In genomic region chr15:65154720-65155119, GRCh38 we compare ENCODE assay signal across 1 cellular context.
TF ChIP-seq lines count a peak whose summit lies in the region.

No MANE protein-coding gene starts in this region.

TF ChIP-seq in K562, 482 proteins besides CTCF, POLR2A, EP300 and RAD21:
- TF ChIP-seq HDGF (IDR thresholded peaks at IDR 0.05) (no peak), ZKSCAN8 (CRISPR knock-in tag; IDR thresholded peaks at IDR 0.05) (no peak), CEBPG (CRISPR knock-in tag; IDR thresholded peaks at IDR 0.05) (no peak; the same call in 1 of the 2 replicates), CEBPG (tag; conservative IDR thresholded peaks at IDR 0.05 in 1 of 2, IDR thresholded peaks at IDR 0.05 in 1 of 2) (peak; percentile 31 to 38; a peak in 1 of 4 replicates), MIER1 (IDR thresholded peaks at IDR 0.05; ENCODE audit: low read depth) (no peak), CEBPB (tag; IDR thresholded peaks at IDR 0.05) (peak; percentile 63; the same call in 1 of the 2 replicates), NONO (IDR thresholded peaks at IDR 0.05; ENCODE audit: low read depth in 2 of 2, low read length in 1 of 2) (no peak)
